8 cellular contexts compared by ENCODE assay signal in the genomic region with DNA sequence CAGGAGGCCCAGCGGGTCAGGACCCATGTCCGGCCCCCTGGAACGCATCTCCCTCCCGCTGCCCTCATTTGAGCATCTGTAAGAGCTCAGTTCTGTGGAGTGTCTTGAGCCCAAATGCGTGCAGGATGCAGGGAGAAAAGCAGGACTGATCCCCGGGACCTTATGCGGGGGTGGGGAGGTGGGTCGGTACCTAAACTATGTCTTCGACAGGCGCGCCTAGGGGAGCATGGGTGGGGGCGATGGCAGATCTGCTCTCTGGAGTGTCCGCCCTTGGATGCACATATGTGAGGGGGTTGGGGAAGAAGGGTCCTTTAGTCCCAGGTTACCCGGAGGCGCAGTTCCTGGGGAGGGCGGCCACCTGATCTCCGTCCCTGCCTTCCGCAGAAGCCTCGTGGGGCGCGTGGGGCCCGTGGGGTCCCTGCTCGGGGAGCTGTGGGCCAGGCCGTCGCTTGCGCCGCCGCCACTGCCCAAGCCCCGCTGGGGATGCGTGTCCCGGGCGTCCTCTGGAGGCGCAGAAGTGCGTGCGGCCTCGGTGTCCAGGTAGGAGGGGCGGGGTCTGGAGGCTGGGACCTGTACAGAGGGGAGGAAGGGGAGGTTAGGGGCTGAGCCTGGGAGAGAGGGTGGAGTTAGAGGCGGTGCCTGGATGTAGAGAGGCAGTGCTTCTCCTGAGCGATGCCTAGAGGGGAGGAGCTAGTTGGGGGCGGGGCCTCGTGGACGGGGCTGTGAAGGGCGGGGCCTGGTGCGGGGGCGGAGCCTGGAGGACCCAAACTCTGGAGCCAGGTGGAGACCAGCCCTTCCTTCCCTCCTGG. TPM values are rescaled to one million over a fixed set of nuclear protein-coding genes. Genes with fewer than 3 reads are reported as not detected.
DNase-seq lines count a peak whose midpoint lies in the region; FAIRE-seq and TF ChIP-seq lines count a peak whose summit lies in the region.

No MANE protein-coding gene starts in this region.

- no peaks in the 10 kb centered on the region for H3K27me3 ChIP-seq in smooth muscle cell (ENCODE audit: low read depth)

- H3K79me2 ChIP-seq in smooth muscle cell (ENCODE audit: low read depth), result no peaks in the 10 kb centered on the region

- no peak overlapping the region for H3K27ac ChIP-seq in smooth muscle cell (ENCODE audit: low read depth)

- 37% methylated on average over 30 of the region's 45 CpGs for WGBS in smooth muscle cell (ENCODE audit: low lambda C conversion rate)

- H3K9me3 ChIP-seq in smooth muscle cell (replicated peaks; ENCODE audit: low read depth), result no peaks in the 10 kb centered on the region

- DNase-seq in GM12891 (ENCODE audit: insufficient read length, low spot score) (peak; percentile 69), NCI-H1436 treated with DMSO at 0.1 percent for 48 hours (lab: John Stamatoyannopoulos, UW) (peak; percentile 35), activated T-cell treated with anti-CD3 and anti-CD28 coated beads for 1 hour (ENCODE audit: low read depth) (peak; percentile 67), fibroblast of pulmonary artery (ENCODE audit: low read depth) (peak; percentile 23), smooth muscle cell (lab: John Stamatoyannopoulos, UW; ENCODE audit: unreplicated experiment) (no peak), AML-193 (lab: John Stamatoyannopoulos, UW) (no peak), superior temporal gyrus (ENCODE audit: extremely low spot score) (no peak), NK-92 (lab: John Stamatoyannopoulos, UW; ENCODE audit: unreplicated experiment) (no peak)

- peak overlapping the region; percentile 76 for H3K4me2 ChIP-seq in smooth muscle cell

- H2AFZ ChIP-seq in smooth muscle cell (ENCODE audit: low read depth), result no peak overlapping the region

- no peak for TF ChIP-seq POLR2A in GM12891 (IDR thresholded peaks at IDR 0.05; ENCODE audit: low read depth, low read length)

- no peaks in the 10 kb centered on the region for H4K20me1 ChIP-seq in smooth muscle cell (ENCODE audit: low read depth)

- no peak for FAIRE-seq in GM12891 (lab: Jason Lieb, UNC)

- no peaks in the 10 kb centered on the region for H3K36me3 ChIP-seq in smooth muscle cell (ENCODE audit: low read depth)

- no peak for TF ChIP-seq CTCF in fibroblast of pulmonary artery (IDR thresholded peaks at IDR 0.05; ENCODE audit: low read length, missing control alignments)
- no peak for TF ChIP-seq CTCF in smooth muscle cell (IDR thresholded peaks at IDR 0.05; ENCODE audit: borderline replicate concordance, insufficient read depth, poor library complexity, severe bottlenecking)

- H3F3A ChIP-seq in smooth muscle cell (ENCODE audit: low read depth), result no peaks in the 10 kb centered on the region

- no peak overlapping the region for H3K9ac ChIP-seq in smooth muscle cell (ENCODE audit: low read depth)

- no peak overlapping the region for H3K4me3 ChIP-seq in fibroblast of pulmonary artery (replicated peaks; ENCODE audit: low read depth, low read length)
- no peak overlapping the region for H3K4me3 ChIP-seq in smooth muscle cell

- H3K4me1 ChIP-seq in smooth muscle cell (ENCODE audit: low read depth), result peaks cover 4% of the 10 kb centered on the region

TF ChIP-seq in GM12891, 5 proteins besides CTCF, POLR2A, EP300 and RAD21:
- TF ChIP-seq POLR2AphosphoS5 (IDR thresholded peaks at IDR 0.05; ENCODE audit: low read depth, low read length), result no peak
- no peak for TF ChIP-seq PAX5 (IDR thresholded peaks at IDR 0.05; ENCODE audit: insufficient read depth, low read length, severe bottlenecking)
- TF ChIP-seq TAF1 (IDR thresholded peaks at IDR 0.05; ENCODE audit: low read depth, low read length), result no peak

RNA-seq across cellular contexts. Expression of a gene that starts 2.8 kb away (rescaled TPM):
- 0.28 TPM for polyA plus RNA-seq in GM12891 (2012; ENCODE audit: low read depth, missing spikeins)
- 27.2 and 31.0 TPM in 2 replicates for total RNA-seq in smooth muscle cell
- polyA plus RNA-seq in smooth muscle cell, result 62.2 and 95.0 TPM in 2 replicates

RNA-seq across cellular contexts. Expression of a gene that starts 12.2 kb away (rescaled TPM):
- polyA plus RNA-seq in GM12891 (2012; ENCODE audit: low read depth, missing spikeins), result 4.6 TPM
- 2.2 TPM in 2 replicates for total RNA-seq in smooth muscle cell
- polyA plus RNA-seq in smooth muscle cell, result 5.8 and 11.1 TPM in 2 replicates

RNA-seq across cellular contexts. Expression of a gene that starts 24.9 kb away (rescaled TPM):
- 397 TPM for polyA plus RNA-seq in GM12891 (2012; ENCODE audit: low read depth, missing spikeins)
- 42.3 and 51.8 TPM in 2 replicates for total RNA-seq in smooth muscle cell
- 559 and 575 TPM in 2 replicates for polyA plus RNA-seq in smooth muscle cell

RNA-seq across cellular contexts. Expression of a gene that starts 25.6 kb away (rescaled TPM):
- 1.2 TPM for polyA plus RNA-seq in GM12891 (2012; ENCODE audit: low read depth, missing spikeins)
- 1.3 and 5.4 TPM in 2 replicates for total RNA-seq in smooth muscle cell
- polyA plus RNA-seq in smooth muscle cell, result 0.31 and 0.49 TPM in 2 replicates

Comparison
In these comparisons a context has a peak if more than half of its experiments do, and no peak if none do; other contexts are left out.
1. DNase-seq: peak in GM12891 (single experiment), NCI-H1436 treated with DMSO at 0.1 percent for 48 hours (single experiment), activated T-cell treated with anti-CD3 and anti-CD28 coated beads for 1 hour (single experiment) and fibroblast of pulmonary artery (single experiment); none in smooth muscle cell (single experiment), AML-193 (0 of 2), superior temporal gyrus (single experiment) and NK-92 (single experiment).